36 cellular contexts compared by ENCODE assay signal in genomic region chr5:147143215-147143614, GRCh38.
"Had no signal": no experiment of that assay in that cellular context is flagged by ENCODE, and none has a peak within 500 bp of the region (broad histone marks: within the 10 kb centered on the region; RNA-seq: fewer than 3 reads in every experiment).

No MANE protein-coding gene starts in this region.

- DNase-seq: Karpas-422, Kasumi-1, MG63, MM.1S, MV-4-11, NCI-H1048, NCI-H1092, NCI-H1092 treated with DMSO at 0.1 percent for 48 hours, NCI-H1105, NCI-H1105 treated with DMSO at 0.1 percent for 48 hours, NCI-H1417, NCI-H1417 treated with DMSO at 0.1 percent for 48 hours, NCI-H1436, NCI-H1436 treated with DMSO at 0.1 percent for 48 hours, NCI-H146, NCI-H1694, NCI-H1694 treated with DMSO at 0.1 percent for 48 hours, NCI-H187, NCI-H187 treated with DMSO at 0.1 percent for 48 hours, NCI-H1930, NCI-H2029, NCI-H2029 treated with DMSO at 0.1 percent for 48 hours, NCI-H2081, NCI-H2081 treated with DMSO at 0.1 percent for 48 hours, NCI-H2107, NCI-H2171, NCI-H2171 treated with DMSO at 0.1 percent for 48 hours, NCI-H2227 treated with DMSO at 0.1 percent for 48 hours, NCI-H226, NCI-H345, NCI-H446, NCI-H446 treated with DMSO at 0.1 percent for 48 hours, NCI-H510A, NCI-H510A treated with DMSO at 0.1 percent for 48 hours, NCI-H524, NCI-H524 treated with DMSO at 0.1 percent for 48 hours had no signal

- H3K4me3 ChIP-seq: MG63 had no signal

- H3K27me3 ChIP-seq: MG63 had no signal

- H3K36me3 ChIP-seq: MG63 had no signal
